ENCODE assay signal across 14 cellular contexts in the genomic region with DNA sequence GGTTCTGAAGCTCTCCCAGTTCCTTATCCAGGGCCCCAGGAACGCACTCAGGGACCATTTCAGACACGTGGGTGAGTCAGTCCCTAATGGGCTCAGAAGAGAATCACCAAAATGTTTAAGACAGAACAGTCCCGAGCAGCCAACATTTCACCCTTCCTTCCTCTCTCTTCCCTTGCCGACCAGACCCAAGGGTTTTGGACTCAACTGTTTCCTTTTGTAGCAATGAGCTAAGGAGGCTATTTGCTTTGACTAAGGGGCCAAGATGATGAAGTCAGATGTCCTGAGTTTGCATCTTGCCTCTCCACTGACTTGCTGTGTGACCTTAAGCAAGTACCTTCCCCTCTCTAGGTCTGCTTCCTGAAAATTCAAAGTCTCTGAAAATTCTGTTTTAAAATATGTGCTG.
DNase-seq lines count a peak whose midpoint lies in the region; TF ChIP-seq lines count a peak whose summit lies in the region.
"Had no signal": no experiment of that assay in that cellular context is flagged by ENCODE, and none has a peak within 500 bp of the region (broad histone marks: within the 10 kb centered on the region; RNA-seq: fewer than 3 reads in every experiment).

No MANE protein-coding gene starts in this region.

- H3K4me3 Mint-ChIP-seq in activated naive CD8-positive, alpha-beta T cell treated with anti-CD3 and anti-CD28 coated beads for 36 hours: no peak overlapping the region
- H3K4me3 Mint-ChIP-seq: neural progenitor cell; T-helper 1 cell treated with Interleukin-12 subunit alpha and Interleukin-12 subunit beta and Interleukin-4 antibody, amounts not matched to agents 30 μg/mL and 1 μg/mL, for 36 hours had no signal

- POLR2A ChIA-PET in SK-N-SH (lab: Yijun Ruan, JAX): no interaction called here

- H3K27ac Mint-ChIP-seq in activated naive CD8-positive, alpha-beta T cell treated with anti-CD3 and anti-CD28 coated beads for 36 hours: no peak overlapping the region
- H3K27ac Mint-ChIP-seq: neural progenitor cell; T-helper 1 cell treated with Interleukin-12 subunit alpha and Interleukin-12 subunit beta and Interleukin-4 antibody, amounts not matched to agents 30 μg/mL and 1 μg/mL, for 36 hours had no signal

- no peak for TF ChIP-seq EP300 in SK-N-SH (IDR thresholded peaks at IDR 0.05; ENCODE audit: borderline replicate concordance in 1 of 2, low read depth in 1 of 2, low read length in 1 of 2)

- H3K27ac ChIP-seq in SK-N-SH (ENCODE audit: low read depth in 2 of 2, low read length in 1 of 2) (peak overlapping the region; percentile 36 to 100; a peak in 3 of 4 replicates), fibroblast of lung (ENCODE audit: insufficient read depth, low read length) (peak overlapping the region; percentile 98)
- H3K27ac ChIP-seq: neural progenitor cell had no signal

- TF ChIP-seq RAD21 in SK-N-SH (IDR thresholded peaks at IDR 0.05; ENCODE audit: low read length): no peak

- H4K20me1 ChIP-seq in SK-N-SH (ENCODE audit: insufficient read depth) (no peaks in the 10 kb centered on the region), fibroblast of lung (ENCODE audit: control insufficient read depth, extremely low read depth, insufficient read depth, low read length) (no peaks in the 10 kb centered on the region)

- no peaks in the 10 kb centered on the region for H3K9me2 ChIP-seq in SK-N-SH

- no peaks in the 10 kb centered on the region for H3K9me3 Mint-ChIP-seq in activated naive CD8-positive, alpha-beta T cell treated with anti-CD3 and anti-CD28 coated beads for 36 hours
- H3K9me3 Mint-ChIP-seq: T-helper 1 cell treated with Interleukin-12 subunit alpha and Interleukin-12 subunit beta and Interleukin-4 antibody, amounts not matched to agents 30 μg/mL and 1 μg/mL, for 36 hours had no signal

- H3K27me3 Mint-ChIP-seq in activated naive CD8-positive, alpha-beta T cell treated with anti-CD3 and anti-CD28 coated beads for 36 hours: peaks cover 11% of the 10 kb centered on the region

- H3K4me1 ChIP-seq in SK-N-SH (ENCODE audit: control insufficient read depth in 1 of 2, insufficient read depth in 2 of 2, low read depth in 1 of 2, low read length in 1 of 2) (peaks cover 29 to 31% of the 10 kb centered on the region in 2 experiments; a peak in 3 of 4 replicates), fibroblast of lung (ENCODE audit: control insufficient read depth, extremely low read depth, insufficient read depth, low read length) (peaks cover 32% of the 10 kb centered on the region)

- CTCF ChIA-PET in SK-N-SH (lab: Yijun Ruan, JAX): no interaction called here

- no peak for TF ChIP-seq CTCF in SK-N-SH (IDR thresholded peaks at IDR 0.05)
- no peak for TF ChIP-seq CTCF in fibroblast of lung (conservative IDR thresholded peaks at IDR 0.05 in 1 of 2, IDR thresholded peaks at IDR 0.05 in 1 of 2; ENCODE audit: low read depth in 1 of 2, low read length in 2 of 2)

- H3K9ac ChIP-seq in SK-N-SH: peak overlapping the region; percentile 57; the same call in 1 of the 2 replicates
- peak overlapping the region; percentile 1 for H3K9ac ChIP-seq in fibroblast of lung (ENCODE audit: insufficient read depth, low read length)
- H3K9ac ChIP-seq: neural progenitor cell had no signal

- H3K9me3 ChIP-seq in SK-N-SH (0 out of 2 replicates have a peak, but pooled peaks cover 4% of the 10 kb centered on the region), fibroblast of lung (ENCODE audit: control insufficient read depth, insufficient read depth, low read depth, low read length) (no peaks in the 10 kb centered on the region)

- no peak overlapping the region for H2AFZ ChIP-seq in SK-N-SH (ENCODE audit: low read depth)
- H2AFZ ChIP-seq in fibroblast of lung (ENCODE audit: low read length): no peak overlapping the region
- H2AFZ ChIP-seq: neural progenitor cell had no signal

- H3K4me1 Mint-ChIP-seq in activated naive CD8-positive, alpha-beta T cell treated with anti-CD3 and anti-CD28 coated beads for 36 hours: no peaks in the 10 kb centered on the region

- H3K4me2 ChIP-seq in SK-N-SH (peak overlapping the region; percentile 80), fibroblast of lung (ENCODE audit: extremely low read depth, insufficient read depth, low read length) (peak overlapping the region; percentile 74)
- H3K4me2 ChIP-seq: neural progenitor cell had no signal

- 24% methylated on average over 4 of the region's 4 CpGs for whole genome bisulfite sequencing in SK-N-SH (ENCODE audit: low lambda C conversion rate)

- no peaks in the 10 kb centered on the region for H3K36me3 Mint-ChIP-seq in activated naive CD8-positive, alpha-beta T cell treated with anti-CD3 and anti-CD28 coated beads for 36 hours
- H3K36me3 Mint-ChIP-seq: neural progenitor cell had no signal

- DNase-seq in GM04503 (ENCODE audit: low read depth) (peak; percentile 30), SK-N-SH (no peak), fibroblast of lung (ENCODE audit: low read depth in 2 of 2) (peak; percentile 75 to 79), skeletal muscle cell (ENCODE audit: low read depth) (peak; percentile 76), medulla oblongata (ENCODE audit: extremely low spot score) (no peak), NCI-H1417 (lab: John Stamatoyannopoulos, UW) (no peak)
- DNase-seq in activated naive CD8-positive, alpha-beta T cell treated with anti-CD3 and anti-CD28 coated beads for 36 hours: no peak
- DNase-seq in activated effector memory CD4-positive, alpha-beta T cell treated with anti-CD3 and anti-CD28 coated beads, Interleukin-2, amount 50 U/mL, for 16 hours: no peak
- DNase-seq: activated CD8-positive, alpha-beta memory T cell treated with anti-CD3 and anti-CD28 coated beads, Interleukin-2, amount 50 U/mL, for 48 hours; cortex of kidney; Karpas-422; stimulated activated CD4-positive, alpha-beta T cell treated with anti-CD3 and anti-CD28 coated beads, Interleukin-4, amount 100 ng/mL, for 4 hours had no signal

- peaks cover 36% of the 10 kb centered on the region for H3F3A ChIP-seq in SK-N-SH (replicated peaks; ENCODE audit: insufficient read depth)

- H3K36me3 ChIP-seq in SK-N-SH (replicated peaks in 1 of 2; ENCODE audit: control insufficient read depth in 1 of 2, insufficient read depth in 2 of 2, low read length in 1 of 2) (no peaks in the 10 kb centered on the region), fibroblast of lung (ENCODE audit: control insufficient read depth, insufficient read depth, low read length) (no peaks in the 10 kb centered on the region)
- H3K36me3 ChIP-seq: neural progenitor cell had no signal

- H3K4me3 ChIP-seq in SK-N-SH (ENCODE audit: low read depth in 2 of 2, low read length in 1 of 2) (no peak overlapping the region), fibroblast of lung (replicated peaks in 1 of 4; ENCODE audit: control extremely low read depth in 1 of 4, insufficient read depth in 1 of 4, low read depth in 3 of 4, low read length in 4 of 4) (peak overlapping the region in 1 of 4 experiments; percentile 20), skeletal muscle cell (ENCODE audit: low read depth, low read length) (no peak overlapping the region)
- H3K4me3 ChIP-seq: neural progenitor cell had no signal

- H3K79me2 ChIP-seq in SK-N-SH (ENCODE audit: insufficient read depth) (no peaks in the 10 kb centered on the region), fibroblast of lung (ENCODE audit: control insufficient read depth, insufficient read depth, low read length) (no peaks in the 10 kb centered on the region)

- H3K27me3 ChIP-seq in SK-N-SH (ENCODE audit: insufficient read depth): no peaks in the 10 kb centered on the region
- no peaks in the 10 kb centered on the region for H3K27me3 ChIP-seq in fibroblast of lung (ENCODE audit: control insufficient read depth, insufficient read depth, low read length)
- H3K27me3 ChIP-seq: neural progenitor cell had no signal

TF ChIP-seq in SK-N-SH, 30 proteins besides CTCF, POLR2A, EP300 and RAD21:
- no peak for TF ChIP-seq RCOR1 (IDR thresholded peaks at IDR 0.05; ENCODE audit: low read length)
- TF ChIP-seq SMC3 (IDR thresholded peaks at IDR 0.05; ENCODE audit: low read depth, low read length): no peak
- TF ChIP-seq NRF1 (IDR thresholded peaks at IDR 0.05; ENCODE audit: low read depth, low read length): no peak
- TF ChIP-seq, protein P1, sequence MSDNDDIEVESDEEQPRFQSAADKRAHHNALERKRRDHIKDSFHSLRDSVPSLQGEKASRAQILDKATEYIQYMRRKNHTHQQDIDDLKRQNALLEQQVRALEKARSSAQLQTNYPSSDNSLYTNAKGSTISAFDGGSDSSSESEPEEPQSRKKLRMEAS (IDR thresholded peaks at IDR 0.05; ENCODE audit: low read depth): no peak
- no peak for TF ChIP-seq FOSL2 (IDR thresholded peaks at IDR 0.05; ENCODE audit: borderline replicate concordance, low read depth)
- TF ChIP-seq, protein P2, sequence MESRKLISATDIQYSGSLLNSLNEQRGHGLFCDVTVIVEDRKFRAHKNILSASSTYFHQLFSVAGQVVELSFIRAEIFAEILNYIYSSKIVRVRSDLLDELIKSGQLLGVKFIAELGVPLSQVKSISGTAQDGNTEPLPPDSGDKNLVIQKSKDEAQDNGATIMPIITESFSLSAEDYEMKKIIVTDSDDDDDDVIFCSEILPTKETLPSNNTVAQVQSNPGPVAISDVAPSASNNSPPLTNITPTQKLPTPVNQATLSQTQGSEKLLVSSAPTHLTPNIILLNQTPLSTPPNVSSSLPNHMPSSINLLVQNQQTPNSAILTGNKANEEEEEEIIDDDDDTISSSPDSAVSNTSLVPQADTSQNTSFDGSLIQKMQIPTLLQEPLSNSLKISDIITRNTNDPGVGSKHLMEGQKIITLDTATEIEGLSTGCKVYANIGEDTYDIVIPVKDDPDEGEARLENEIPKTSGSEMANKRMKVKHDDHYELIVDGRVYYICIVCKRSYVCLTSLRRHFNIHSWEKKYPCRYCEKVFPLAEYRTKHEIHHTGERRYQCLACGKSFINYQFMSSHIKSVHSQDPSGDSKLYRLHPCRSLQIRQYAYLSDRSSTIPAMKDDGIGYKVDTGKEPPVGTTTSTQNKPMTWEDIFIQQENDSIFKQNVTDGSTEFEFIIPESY (IDR thresholded peaks at IDR 0.05; ENCODE audit: borderline replicate concordance, low read depth): no peak
- TF ChIP-seq MXI1 (IDR thresholded peaks at IDR 0.05; ENCODE audit: low read depth, low read length): no peak
- TF ChIP-seq TAF1 (IDR thresholded peaks at IDR 0.05; ENCODE audit: borderline replicate concordance, low read depth, low read length): no peak
- TF ChIP-seq TCF12 (IDR thresholded peaks at IDR 0.05): no peak

Comparison
In these comparisons a context has a peak if more than half of its experiments do, and no peak if none do; other contexts are left out.
1. DNase-seq: peak in GM04503 (single experiment), fibroblast of lung (2 of 2) and skeletal muscle cell (single experiment); none in SK-N-SH (single experiment), activated naive CD8-positive, alpha-beta T cell treated with anti-CD3 and anti-CD28 coated beads for 36 hours (single experiment), activated effector memory CD4-positive, alpha-beta T cell treated with anti-CD3 and anti-CD28 coated beads, Interleukin-2, amount 50 U/mL, for 16 hours (single experiment), medulla oblongata (single experiment) and NCI-H1417 (0 of 3).